1 cellular context compared by ENCODE assay signal in the genomic region with DNA sequence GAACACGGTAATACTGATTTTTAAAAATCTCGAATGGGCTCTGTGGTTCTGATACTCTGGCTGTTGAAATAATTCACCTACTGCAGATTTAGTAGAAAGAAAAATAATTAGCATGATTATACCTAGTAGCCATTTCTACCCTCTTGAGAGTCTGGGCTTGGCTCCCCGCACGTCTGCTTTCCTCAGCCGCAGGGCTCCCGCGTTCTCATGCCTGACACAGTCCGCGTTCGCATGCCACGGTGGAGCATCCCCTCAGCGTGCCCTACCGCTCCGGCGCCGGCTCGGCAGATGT.
TF ChIP-seq lines count a peak whose summit lies in the region.

No MANE protein-coding gene starts in this region.

TF ChIP-seq in SK-N-SH treated with all-trans-retinoic acid at 6 μM for 48 hours, 23 proteins besides CTCF, POLR2A, EP300 and RAD21 (continued from another document):
- TF ChIP-seq CREB5 (CRISPR knock-in tag; IDR thresholded peaks at IDR 0.05; ENCODE audit: low read depth): no peak
- no peak for TF ChIP-seq PPARA (CRISPR knock-in tag; IDR thresholded peaks at IDR 0.05; ENCODE audit: borderline replicate concordance)
- TF ChIP-seq OSR1 (CRISPR knock-in tag; IDR thresholded peaks at IDR 0.05): no peak
- no peak for TF ChIP-seq CSRNP3 (CRISPR knock-in tag; IDR thresholded peaks at IDR 0.05)
- no peak for TF ChIP-seq ZNF70 (CRISPR knock-in tag; IDR thresholded peaks at IDR 0.05)
- TF ChIP-seq, protein P1, sequence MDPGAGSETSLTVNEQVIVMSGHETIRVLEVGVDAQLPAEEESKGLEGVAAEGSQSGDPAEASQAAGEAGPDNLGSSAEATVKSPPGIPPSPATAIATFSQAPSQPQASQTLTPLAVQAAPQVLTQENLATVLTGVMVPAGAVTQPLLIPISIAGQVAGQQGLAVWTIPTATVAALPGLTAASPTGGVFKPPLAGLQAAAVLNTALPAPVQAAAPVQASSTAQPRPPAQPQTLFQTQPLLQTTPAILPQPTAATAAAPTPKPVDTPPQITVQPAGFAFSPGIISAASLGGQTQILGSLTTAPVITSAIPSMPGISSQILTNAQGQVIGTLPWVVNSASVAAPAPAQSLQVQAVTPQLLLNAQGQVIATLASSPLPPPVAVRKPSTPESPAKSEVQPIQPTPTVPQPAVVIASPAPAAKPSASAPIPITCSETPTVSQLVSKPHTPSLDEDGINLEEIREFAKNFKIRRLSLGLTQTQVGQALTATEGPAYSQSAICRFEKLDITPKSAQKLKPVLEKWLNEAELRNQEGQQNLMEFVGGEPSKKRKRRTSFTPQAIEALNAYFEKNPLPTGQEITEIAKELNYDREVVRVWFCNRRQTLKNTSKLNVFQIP (CRISPR knock-in tag; IDR thresholded peaks at IDR 0.05; ENCODE audit: borderline replicate concordance, low read depth): no peak
